In the genomic region with DNA sequence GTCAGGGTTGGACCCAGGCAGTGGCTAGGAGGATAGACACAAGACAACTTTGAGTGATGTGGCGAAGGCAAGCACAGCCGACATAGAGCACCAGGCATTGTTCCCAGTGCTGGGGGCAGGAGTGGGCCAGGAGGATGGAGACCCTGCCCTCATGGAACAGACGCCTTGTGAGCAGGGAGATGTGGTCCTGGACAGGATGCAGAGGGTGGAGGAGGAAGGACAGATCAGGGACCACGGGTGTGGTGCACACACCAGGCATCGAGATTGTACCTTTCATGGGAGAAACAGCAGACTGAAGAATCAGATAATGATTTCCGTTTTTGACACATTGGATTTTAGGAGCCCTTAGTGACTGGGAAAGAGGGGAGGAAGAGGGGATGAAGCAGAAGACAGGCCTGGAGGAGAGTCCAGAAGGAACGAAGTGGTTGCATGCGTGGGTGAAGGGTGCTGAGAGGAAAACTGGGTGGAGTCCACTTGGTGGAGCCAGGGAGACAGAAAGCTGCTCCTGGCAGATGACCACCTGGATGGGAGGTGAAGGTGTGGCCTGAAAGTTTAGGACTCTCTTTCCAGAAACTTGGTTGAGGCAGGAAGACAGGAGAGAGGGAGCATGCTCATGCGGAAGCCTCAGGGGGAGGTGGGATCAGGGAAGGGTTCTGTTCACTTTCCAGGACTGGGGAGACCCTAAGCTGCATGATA, we compare ENCODE assay signal across 17 cellular contexts. TPM values are rescaled to one million over a fixed set of nuclear protein-coding genes. Genes with fewer than 3 reads are reported as not detected.
"Had no signal": no experiment of that assay in that cellular context is flagged by ENCODE, and none has a peak within 500 bp of the region (broad histone marks: within the 10 kb centered on the region; RNA-seq: fewer than 3 reads in every experiment).

No MANE protein-coding gene starts in this region.

- H3K4me1 Mint-ChIP-seq: brain, mesothelial cell of epicardium had no signal

- H3K27me3 Mint-ChIP-seq: activated CD8-positive, alpha-beta memory T cell treated with anti-CD3 and anti-CD28 coated beads, Interleukin-2, amount 10 ng/mL, durations not matched to agents 7 days and 5 days; brain had no signal

- H3K27ac Mint-ChIP-seq: activated CD8-positive, alpha-beta memory T cell treated with anti-CD3 and anti-CD28 coated beads, Interleukin-2, amount 10 ng/mL, durations not matched to agents 7 days and 5 days; mesothelial cell of epicardium had no signal

- ATAC-seq: activated CD8-positive, alpha-beta memory T cell treated with anti-CD3 and anti-CD28 coated beads, Interleukin-2, amount 10 ng/mL, durations not matched to agents 7 days and 5 days; esophagus mucosa; right lobe of liver; SK-N-SH treated with all-trans-retinoic acid at 6 μM for 48 hours had no signal

- DNase-seq: activated CD4-positive, alpha-beta T cell treated with anti-CD3 and anti-CD28 coated beads for 1 hour; activated CD8-positive, alpha-beta memory T cell treated with anti-CD3 and anti-CD28 coated beads, Interleukin-2, amount 10 ng/mL, durations not matched to agents 7 days and 5 days; activated gamma-delta T cell; activated T-cell treated with anti-CD3 and anti-CD28 coated beads, Interleukin-2, amount 50 U/mL, for 24 hours; amniotic stem cell; glutamatergic neuron; lower lobe of right lung; right lobe of liver; SHP77; stimulated activated naive CD4-positive, alpha-beta T cell; T-helper 9 cell; upper lobe of left lung had no signal

- H3K4me1 ChIP-seq: lower lobe of right lung, prostate gland, right lobe of liver, upper lobe of left lung had no signal

- H3K4me3 Mint-ChIP-seq: activated CD8-positive, alpha-beta memory T cell treated with anti-CD3 and anti-CD28 coated beads, Interleukin-2, amount 10 ng/mL, durations not matched to agents 7 days and 5 days; activated T-cell treated with anti-CD3 and anti-CD28 coated beads, Interleukin-2, amount 50 U/mL, for 24 hours; mesothelial cell of epicardium had no signal

- H3K36me3 Mint-ChIP-seq: brain had no signal

- H3K9me3 Mint-ChIP-seq: activated T-cell treated with anti-CD3 and anti-CD28 coated beads, Interleukin-2, amount 50 U/mL, for 24 hours had no signal

- H3K27ac ChIP-seq: lower lobe of right lung, prostate gland, right lobe of liver, upper lobe of left lung had no signal

- H3K4me3 ChIP-seq: lower lobe of right lung, prostate gland, right lobe of liver, upper lobe of left lung had no signal

- H3K27me3 ChIP-seq: upper lobe of left lung had no signal

- H3K9me3 ChIP-seq: lower lobe of right lung, prostate gland, right lobe of liver, upper lobe of left lung had no signal

RNA-seq across cellular contexts. Expression of gene MAP3K15, which starts 27.9 kb away (rescaled TPM):
- total RNA-seq: esophagus mucosa had no signal
